27 cellular contexts compared by ENCODE assay signal in genomic region chr3:113454625-113455024, GRCh38.
"Had no signal": no experiment of that assay in that cellular context is flagged by ENCODE, and none has a peak within 500 bp of the region (broad histone marks: within the 10 kb centered on the region; RNA-seq: fewer than 3 reads in every experiment).

No MANE protein-coding gene starts in this region.

- H3K27me3 ChIP-seq: esophagus squamous epithelium, neutrophil, sigmoid colon had no signal

- H3K4me1 ChIP-seq: esophagus squamous epithelium, left ventricle myocardium inferior, prostate gland, sigmoid colon had no signal

- ATAC-seq: activated CD8-positive, alpha-beta T cell treated with anti-CD3 and anti-CD28 coated beads for 36 hours; activated T-cell treated with anti-CD3 and anti-CD28 coated beads, Interleukin-2, amount 50 U/mL, for 4 hours; stimulated activated memory B cell treated with anti-CD40 and anti-IgM and Interleukin-4, amounts not matched to agents 10 μg/mL and 1 μg/mL and 100 μg/mL, for 72 hours; stimulated activated naive CD8-positive, alpha-beta T cell treated with anti-CD3 and anti-CD28 coated beads, Interleukin-15, amount 100 ng/mL, for 72 hours had no signal

- H3K27ac ChIP-seq: epithelial cell of prostate, esophagus squamous epithelium, left ventricle myocardium inferior, neutrophil, prostate gland, sigmoid colon had no signal

- H3K4me3 ChIP-seq: esophagus squamous epithelium, left ventricle myocardium inferior, lung, prostate gland, sigmoid colon had no signal

- H3K36me3 ChIP-seq: neutrophil, prostate gland had no signal

- FAIRE-seq: bronchial epithelial cell, colon, endometrium, small intestine had no signal

- DNase-seq: activated B cell treated with CpG ODN at 0.5 μM for 24 hours; activated CD4-positive, alpha-beta T cell treated with anti-CD3 and anti-CD28 coated beads, Interleukin-2, amount 50 U/mL, for 1 hour; activated CD8-positive, alpha-beta T cell treated with anti-CD3 and anti-CD28 coated beads for 36 hours; activated T-cell treated with anti-CD3 and anti-CD28 coated beads, Interleukin-2, amount 50 U/mL, for 4 hours; anterior cingulate cortex; effector CD8-positive, alpha-beta T cell; esophagus squamous epithelium; foreskin melanocyte; kidney glomerular epithelial cell; left ventricle myocardium inferior; naive B cell; nephron progenitor cell; retina; sigmoid colon; small intestine; stimulated activated CD4-positive, alpha-beta T cell treated with anti-CD3 and anti-CD28 coated beads, Interleukin-4, amount 100 ng/mL, for 24 hours; stimulated activated naive CD8-positive, alpha-beta T cell treated with anti-CD3 and anti-CD28 coated beads, Interleukin-15, amount 100 ng/mL, for 72 hours; substantia nigra; T1000 had no signal

- H3K9me3 ChIP-seq: esophagus squamous epithelium, left ventricle myocardium inferior, neutrophil, prostate gland, sigmoid colon had no signal
